ENCODE assay signal across 19 cellular contexts in the genomic region with DNA sequence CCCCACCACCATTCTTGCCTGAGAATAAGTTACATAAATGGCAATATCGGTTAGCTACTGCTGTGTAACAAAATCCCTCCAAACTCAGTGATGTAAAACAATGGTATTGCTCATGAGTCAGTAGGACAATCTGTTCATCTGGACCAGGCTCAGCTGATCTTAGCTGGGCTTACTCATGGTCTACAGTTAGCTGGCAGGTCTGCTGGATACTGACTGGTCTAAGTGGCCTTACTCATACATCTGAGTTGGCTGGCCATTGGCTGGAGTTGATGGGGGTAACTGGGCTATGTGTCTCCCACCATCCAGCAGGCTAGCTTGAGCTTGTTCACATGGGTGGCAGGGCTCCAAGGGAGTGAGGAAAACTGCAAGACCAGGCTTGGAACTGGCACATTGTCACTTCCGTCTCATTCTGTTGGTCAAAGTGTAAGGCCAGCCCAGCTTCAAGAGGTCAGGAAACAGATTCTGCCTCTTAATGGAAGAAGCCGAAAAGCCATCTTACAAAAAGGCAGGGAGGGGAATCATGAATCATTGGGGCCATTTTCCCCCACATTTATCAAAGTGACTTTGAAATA. TPM values are rescaled to one million over a fixed set of nuclear protein-coding genes. Genes with fewer than 3 reads are reported as not detected.
DNase-seq lines count a peak whose midpoint lies in the region; ATAC-seq, FAIRE-seq and TF ChIP-seq lines count a peak whose summit lies in the region.
"Had no signal": no experiment of that assay in that cellular context is flagged by ENCODE, and none has a peak within 500 bp of the region (broad histone marks: within the 10 kb centered on the region; RNA-seq: fewer than 3 reads in every experiment).

No MANE protein-coding gene starts in this region.

- no peak overlapping the region for H3K14ac ChIP-seq in neuronal stem cell (ENCODE audit: low read length)

- no peak overlapping the region for H3K4ac ChIP-seq in neuronal stem cell (ENCODE audit: low read length)

- H3K18ac ChIP-seq in neuronal stem cell (ENCODE audit: low read length): no peak overlapping the region

- no peak overlapping the region for H3K4me2 ChIP-seq in neuronal stem cell (ENCODE audit: insufficient read depth, low read length, poor library complexity, severe bottlenecking)
- H3K4me2 ChIP-seq: A549 had no signal

- H3K36me3 ChIP-seq in bronchial epithelial cell (ENCODE audit: control insufficient read depth, insufficient read depth, low read length): no peaks in the 10 kb centered on the region
- H3K36me3 ChIP-seq in gastroesophageal sphincter: no peaks in the 10 kb centered on the region
- H3K36me3 ChIP-seq in lower lobe of right lung: no peaks in the 10 kb centered on the region
- H3K36me3 ChIP-seq in neuronal stem cell (replicated peaks in 1 of 2; ENCODE audit: control insufficient read depth in 2 of 2, insufficient read depth in 2 of 2, low read length in 2 of 2): no peaks in the 10 kb centered on the region

- H3K27me3 ChIP-seq in bronchial epithelial cell (ENCODE audit: control insufficient read depth, insufficient read depth, low read length) (no peaks in the 10 kb centered on the region), gastroesophageal sphincter (peaks cover 10% of the 10 kb centered on the region), lower lobe of right lung (ENCODE audit: low read depth) (peaks cover 9% of the 10 kb centered on the region), neuronal stem cell (ENCODE audit: control insufficient read depth in 3 of 3, insufficient read depth in 3 of 3, low read depth in 1 of 3, low read length in 3 of 3) (peaks cover 0 to 9% (median 0%) of the 10 kb centered on the region in 3 experiments)

- H3K23ac ChIP-seq in neuronal stem cell (ENCODE audit: low read depth, low read length, poor library complexity): no peak overlapping the region

- no peak overlapping the region for H4K8ac ChIP-seq in neuronal stem cell (ENCODE audit: low read depth, low read length)

- H3K4me3 ChIP-seq in HFF-Myc (replicated peaks; ENCODE audit: low read depth, low read length) (no peak overlapping the region), bronchial epithelial cell (ENCODE audit: low read depth, low read length) (no peak overlapping the region), gastroesophageal sphincter (no peak overlapping the region), lower lobe of right lung (no peak overlapping the region), neuronal stem cell (ENCODE audit: low read length in 2 of 2) (no peak overlapping the region)
- H3K4me3 ChIP-seq: A549 had no signal

- no peak for TF ChIP-seq CTCF in HFF-Myc (IDR thresholded peaks at IDR 0.05; ENCODE audit: low read depth, low read length, missing control alignments)
- no peak for TF ChIP-seq CTCF in bronchial epithelial cell (IDR thresholded peaks at IDR 0.05; ENCODE audit: insufficient read depth, low read length, severe bottlenecking)
- TF ChIP-seq CTCF in gastroesophageal sphincter (IDR thresholded peaks at IDR 0.05): no peak
- TF ChIP-seq CTCF in lower lobe of right lung (IDR thresholded peaks at IDR 0.05): no peak

- FAIRE-seq in bronchial epithelial cell (lab: Jason Lieb, UNC): no peak
- FAIRE-seq: A549, GM12892, H1 had no signal

- WGBS in gastroesophageal sphincter (ENCODE audit: low coverage in 1 of 2), 2 donors: 33 to 40% methylated on average over 2 of the region's 3 CpGs
- no CpG with 5 or more reads among the region's 3 CpGs for WGBS in neuronal stem cell (ENCODE audit: extremely low coverage in 2 of 2, insufficient read length in 2 of 2, insufficient replicate concordance in 1 of 2), 2 donors

- no peak overlapping the region for H4K91ac ChIP-seq in neuronal stem cell (ENCODE audit: low read depth, low read length, poor library complexity)

- no peak overlapping the region for H2AK5ac ChIP-seq in neuronal stem cell (ENCODE audit: low read depth, low read length)

- intact Hi-C loops in lower lobe of right lung (cut with DNase I): no loop called here

- H3K9me3 ChIP-seq in gastroesophageal sphincter (peaks cover 0 to 12% (median 0%) of the 10 kb centered on the region in 3 donors), lower lobe of right lung (peaks cover 8% of the 10 kb centered on the region), neuronal stem cell (replicated peaks in 1 of 2; ENCODE audit: control insufficient read depth in 2 of 2, insufficient read depth in 1 of 2, low read depth in 1 of 2, low read length in 2 of 2) (no peaks in the 10 kb centered on the region)

- DNase-seq in EH (ENCODE audit: low read depth) (peak; percentile 4), HFF-Myc (ENCODE audit: extremely low read depth, low read depth) (peak; percentile 7), bronchial epithelial cell (ENCODE audit: low read depth) (peak; percentile 64), lower lobe of right lung (no peak), NCI-H2029 treated with DMSO at 0.1 percent for 48 hours (lab: John Stamatoyannopoulos, UW) (no peak), neuronal stem cell (ENCODE audit: low spot score) (no peak)
- DNase-seq: C1 segment of cervical spinal cord, DND-41, HFFc6, Kasumi-1, NCI-H187 treated with DMSO at 0.1 percent for 48 hours, NCI-H2171, NCI-H748 treated with DMSO at 0.1 percent for 48 hours had no signal

- H3K27ac ChIP-seq in gastroesophageal sphincter (no peak overlapping the region), lower lobe of right lung (no peak overlapping the region), neuronal stem cell (replicated peaks; ENCODE audit: low read length) (no peak overlapping the region)
- H3K27ac ChIP-seq: A549 had no signal

- no peak overlapping the region for H2BK5ac ChIP-seq in neuronal stem cell (ENCODE audit: low read length)

- H3K79me1 ChIP-seq in neuronal stem cell (ENCODE audit: low read depth, low read length): no peaks in the 10 kb centered on the region

- no peak overlapping the region for H3K9ac ChIP-seq in neuronal stem cell (ENCODE audit: low read depth, low read length, poor library complexity)

- H2BK15ac ChIP-seq in neuronal stem cell (ENCODE audit: low read length): no peak overlapping the region

- no peak overlapping the region for H2AFZ ChIP-seq in neuronal stem cell (ENCODE audit: low read length)

- no peak overlapping the region for H2BK120ac ChIP-seq in neuronal stem cell (ENCODE audit: low read depth, low read length)

- TF ChIP-seq EP300 in gastroesophageal sphincter (IDR thresholded peaks at IDR 0.05): no peak

- TF ChIP-seq POLR2A in gastroesophageal sphincter (IDR thresholded peaks at IDR 0.05): no peak

- H2BK12ac ChIP-seq in neuronal stem cell (ENCODE audit: low read length): no peak overlapping the region

- no peaks in the 10 kb centered on the region for H3K4me1 ChIP-seq in gastroesophageal sphincter
- no peaks in the 10 kb centered on the region for H3K4me1 ChIP-seq in lower lobe of right lung
- no peaks in the 10 kb centered on the region for H3K4me1 ChIP-seq in neuronal stem cell (ENCODE audit: control insufficient read depth in 2 of 2, insufficient read depth in 1 of 2, low read depth in 1 of 2, low read length in 2 of 2)
- H3K4me1 ChIP-seq: A549 had no signal

- ATAC-seq in gastroesophageal sphincter (peak; percentile 51), lower lobe of right lung (no peak), GM18520 (IDR thresholded peaks at IDR 0.05; ENCODE audit: unreplicated experiment) (no peak)
- ATAC-seq: A549, Right ventricle myocardium inferior had no signal

RNA-seq across cellular contexts. Expression of a gene that starts 56.7 kb away (rescaled TPM):
- total RNA-seq in bronchial epithelial cell: not detected in 2 replicates
- total RNA-seq in gastroesophageal sphincter: 1 to 10 TPM in 3 of 4 donors, not detected in 1; 1.8 TPM
- total RNA-seq in lower lobe of right lung: 0.71 TPM
- polyA plus RNA-seq in neuronal stem cell (2013, experiment 1 of 2): 0.14 TPM
- 0.14 TPM for polyA plus RNA-seq in neuronal stem cell (2013, experiment 2 of 2)
- total RNA-seq: HFFc6, Right ventricle myocardium inferior had no signal

Comparison
In these comparisons a context has a peak if more than half of its experiments do, and no peak if none do; other contexts are left out.
1. DNase-seq: peak in EH (single experiment), HFF-Myc (single experiment) and bronchial epithelial cell (single experiment); none in lower lobe of right lung (single experiment), NCI-H2029 treated with DMSO at 0.1 percent for 48 hours (single experiment) and neuronal stem cell (single experiment).